Comparison of ENCODE assay signal across 8 cellular contexts in the genomic region with DNA sequence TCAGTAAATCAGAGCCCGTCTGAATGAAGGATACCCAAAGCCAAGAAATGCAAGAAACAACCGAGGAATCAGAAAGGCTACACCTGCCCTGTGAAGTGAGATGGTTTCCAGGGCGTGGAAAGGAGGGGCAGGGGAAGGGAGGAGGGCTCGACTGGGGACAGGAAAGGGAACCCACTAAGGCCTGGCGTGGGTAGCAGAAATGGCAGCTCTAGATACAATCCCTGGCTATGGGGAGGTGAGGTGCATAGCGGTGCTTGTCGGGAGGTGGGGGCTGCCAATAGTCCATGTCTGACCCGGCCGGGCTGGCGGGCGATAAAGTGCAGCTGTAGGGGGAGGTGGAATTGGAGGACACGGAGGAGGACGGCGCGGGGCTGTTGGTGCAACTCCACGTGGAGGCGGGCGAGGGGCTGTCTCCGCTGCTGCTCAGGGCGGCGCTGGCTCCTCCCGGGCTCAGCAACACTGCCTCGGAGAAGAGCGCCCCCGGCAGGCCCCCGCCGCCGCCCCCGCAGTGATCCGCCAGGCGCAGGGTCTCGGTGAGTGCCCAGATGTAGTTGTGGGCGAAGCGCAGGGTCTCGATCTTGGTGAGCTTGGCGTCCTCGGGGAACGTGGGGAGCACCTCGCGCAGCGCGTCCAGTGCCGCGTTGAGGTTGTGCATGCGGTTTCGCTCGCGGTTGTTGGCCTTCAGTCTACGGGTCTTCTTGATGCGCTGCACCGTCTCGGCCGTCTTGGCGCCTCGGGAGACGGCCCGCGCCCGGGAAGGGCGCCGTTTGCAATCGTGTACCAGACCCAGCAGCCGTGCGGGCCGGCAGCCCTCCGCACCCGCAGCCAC. TPM values are rescaled to one million over a fixed set of nuclear protein-coding genes. Genes with fewer than 3 reads are reported as not detected.
A peak's percentile ranks its signal among the peaks of the same experiment; 100 is the strongest.
DNase-seq lines count a peak whose midpoint lies in the region; ATAC-seq and TF ChIP-seq lines count a peak whose summit lies in the region.

No MANE protein-coding gene starts in this region.

- H3K4me3 ChIP-seq in MG63 (peak overlapping the region; percentile 41; the same call in 1 of the 2 replicates), coronary artery (peak overlapping the region; percentile 79)

- H3K9me3 ChIP-seq in MG63: no peaks in the 10 kb centered on the region

- no peak overlapping the region for H3K27ac ChIP-seq in coronary artery

- H3K27me3 Mint-ChIP-seq in nephron (ENCODE audit: low read depth): peaks cover 100% of the 10 kb centered on the region

- H3K27ac Mint-ChIP-seq in nephron: no peak overlapping the region

- no peaks in the 10 kb centered on the region for H3K36me3 Mint-ChIP-seq in nephron (ENCODE audit: low read depth)

- ATAC-seq in GM21717 (IDR thresholded peaks at IDR 0.05; ENCODE audit: unreplicated experiment): peak; percentile 17
- ATAC-seq in GM18858 (IDR thresholded peaks at IDR 0.05; ENCODE audit: unreplicated experiment): no peak

- TF ChIP-seq CTCF in coronary artery (IDR thresholded peaks at IDR 0.05) (no peak), nephron (IDR thresholded peaks at IDR 0.05; ENCODE audit: unreplicated experiment in 3 of 3) (no peak)

- H3K9me3 Mint-ChIP-seq in nephron: peaks cover 5% of the 10 kb centered on the region

- peak overlapping the region; percentile 69 to 80 (median 79) for H3K4me3 Mint-ChIP-seq in nephron

- peaks cover 55% of the 10 kb centered on the region for H3K4me1 Mint-ChIP-seq in nephron

- DNase-seq in NCI-H2227 (lab: John Stamatoyannopoulos, UW; ENCODE audit: unreplicated experiment): peak; percentile 40
- DNase-seq in NCI-H2227 treated with DMSO at 0.1 percent for 48 hours (lab: John Stamatoyannopoulos, UW): no peak
- peak; percentile 15 for DNase-seq in MG63
- DNase-seq in coronary artery (ENCODE audit: low spot score): no peak
- no peak for DNase-seq in NCI-H1048 (lab: John Stamatoyannopoulos, UW)

- H3K36me3 ChIP-seq in MG63: no peaks in the 10 kb centered on the region

- H3K27me3 ChIP-seq in MG63: peaks cover 57% of the 10 kb centered on the region

RNA-seq across cellular contexts. Expression of a gene that starts 1.3 kb away (rescaled TPM):
- total RNA-seq in MG63 (2014; rRNA removed; shearing (Covaris generic); ENCODE audit: low replicate concordance): not detected in 2 replicates

Comparison
In these comparisons a context has a peak if more than half of its experiments do, and no peak if none do; other contexts are left out.
1. DNase-seq: peak in NCI-H2227 (single experiment) and MG63 (single experiment); none in NCI-H2227 treated with DMSO at 0.1 percent for 48 hours (single experiment), coronary artery (single experiment) and NCI-H1048 (single experiment).